8 cellular contexts compared by ENCODE assay signal in the genomic region with DNA sequence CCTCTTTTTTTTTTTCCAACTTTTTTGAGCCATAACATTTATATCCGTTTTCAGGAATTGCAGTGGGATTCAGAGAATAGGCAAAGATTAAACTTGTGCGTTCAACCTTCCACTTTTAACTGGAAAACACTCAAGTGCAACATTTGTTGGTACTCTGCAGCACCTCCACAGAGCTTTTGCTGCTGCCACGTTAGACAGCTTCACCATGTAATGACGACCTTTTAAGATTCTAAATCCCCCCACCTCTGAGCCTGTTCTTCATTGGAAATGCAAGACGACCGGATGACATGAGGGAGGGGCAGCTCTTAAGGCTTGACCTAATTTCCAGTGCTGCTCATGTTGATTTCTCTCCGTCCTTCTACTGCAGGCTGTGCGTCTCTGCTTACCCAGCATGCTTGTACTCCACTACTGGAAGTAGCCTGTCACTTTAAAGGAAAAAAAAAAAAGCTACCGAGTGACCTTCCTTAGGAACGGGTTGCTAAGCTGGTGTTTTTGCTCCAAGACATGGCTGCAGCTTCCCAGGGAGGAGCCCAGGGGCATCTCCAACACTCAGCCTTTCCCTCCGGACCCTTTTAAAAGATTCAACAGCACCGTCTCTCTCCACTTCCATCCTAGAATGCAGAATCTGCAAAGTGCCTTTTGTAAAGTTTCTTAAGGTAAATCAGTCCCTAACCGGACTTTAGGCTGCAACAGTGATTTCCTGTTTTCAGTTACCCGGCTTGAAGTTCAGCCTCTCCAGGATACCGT. TPM values are rescaled to one million over a fixed set of nuclear protein-coding genes. Genes with fewer than 3 reads are reported as not detected.
DNase-seq lines count a peak whose midpoint lies in the region; ATAC-seq and TF ChIP-seq lines count a peak whose summit lies in the region.

CC2D2A (plus strand) TSS at position 481 of the 747 bp plus-strand sequence. CDS start 6,051 bp downstream, outside the sequence.

- H3K27ac ChIP-seq in dorsolateral prefrontal cortex (peak within 1 kb of the TSS in 37 of 59 donors; percentile 1 to 71 (median 43)), liver (ENCODE audit: low read depth in 1 of 2, low read length in 2 of 2) (no peak within 1 kb of the TSS)

- H3K9ac ChIP-seq in liver (ENCODE audit: low read depth in 1 of 2, low read length in 2 of 2), result no peak within 1 kb of the TSS

- DNase-seq in ELR (ENCODE audit: low read depth), result peak; percentile 64
- DNase-seq in NCI-H748 (lab: John Stamatoyannopoulos, UW; ENCODE audit: unreplicated experiment), result peak; percentile 50
- DNase-seq in dorsolateral prefrontal cortex, result peak in 2 of 10 donors; percentile 30 to 50
- DNase-seq in stromal cell of bone marrow (ENCODE audit: low read depth), result peak; percentile 57
- DNase-seq in activated CD4-positive, CD25-positive, alpha-beta regulatory T cell treated with anti-CD3 and anti-CD28 coated beads, Interleukin-2, amount 50 U/mL, for 72 hours, result no peak
- no peak for DNase-seq in NCI-H1092 treated with DMSO at 0.1 percent for 48 hours (lab: John Stamatoyannopoulos, UW)

- TF ChIP-seq CTCF in dorsolateral prefrontal cortex (IDR thresholded peaks at IDR 0.05 in 54 of 56, conservative IDR thresholded peaks at IDR 0.05 in 2 of 56; ENCODE audit: low read depth in 1 of 56, partially characterized antibody in 56 of 56), result no peak
- no peak for TF ChIP-seq CTCF in liver (IDR thresholded peaks at IDR 0.05; ENCODE audit: low read depth, low read length, missing input control)

- WGBS in liver, result 26% methylated on average over 15 of the region's 15 CpGs

- no peaks in the 10 kb centered on the region for H3K36me3 ChIP-seq in liver (ENCODE audit: control insufficient read depth in 4 of 4, insufficient read depth in 3 of 4, low read depth in 1 of 4, low read length in 3 of 4)

- intact Hi-C loops in dorsolateral prefrontal cortex (cut with DNase I), result loop anchor here (10.0 kb wide), 3 partner anchors 315 to 795 kb away; no protein-coding TSS in a partner anchor

- no peak for ATAC-seq in HG03196 (IDR thresholded peaks at IDR 0.05; ENCODE audit: unreplicated experiment)

- H3K4me3 ChIP-seq in dorsolateral prefrontal cortex (peak within 1 kb of the TSS; percentile 35 to 75 (median 61)), liver (ENCODE audit: low read depth in 1 of 3, low read length in 3 of 3) (peak within 1 kb of the TSS in 2 of 3 donors; percentile 9 to 43)

- H3K9me3 ChIP-seq in liver (ENCODE audit: control insufficient read depth in 4 of 4, low read length in 3 of 4), result no peaks in the 10 kb centered on the region

- no peaks in the 10 kb centered on the region for H3K27me3 ChIP-seq in dorsolateral prefrontal cortex
- H3K27me3 ChIP-seq in liver (ENCODE audit: control insufficient read depth in 4 of 4, insufficient read depth in 4 of 4, low read length in 3 of 4), result no peaks in the 10 kb centered on the region

- no peaks in the 10 kb centered on the region for H3K4me1 ChIP-seq in liver (ENCODE audit: control insufficient read depth in 4 of 4, insufficient read depth in 4 of 4, low read length in 3 of 4)

- no peak for TF ChIP-seq RAD21 in liver (IDR thresholded peaks at IDR 0.05)

TF ChIP-seq in liver, 16 proteins besides CTCF, POLR2A, EP300 and RAD21:
- TF ChIP-seq ZBTB33 (IDR thresholded peaks at IDR 0.05) (no peak), HNF4A (conservative IDR thresholded peaks at IDR 0.05) (no peak), HNF4G (IDR thresholded peaks at IDR 0.05) (no peak), EGR1 (IDR thresholded peaks at IDR 0.05; ENCODE audit: low read depth in 2 of 2) (no peak), FOXA1 (IDR thresholded peaks at IDR 0.05) (no peak), YY1 (IDR thresholded peaks at IDR 0.05) (peak; percentile 25), FOXA2 (IDR thresholded peaks at IDR 0.05) (no peak)
- TF ChIP-seq, protein P1, sequence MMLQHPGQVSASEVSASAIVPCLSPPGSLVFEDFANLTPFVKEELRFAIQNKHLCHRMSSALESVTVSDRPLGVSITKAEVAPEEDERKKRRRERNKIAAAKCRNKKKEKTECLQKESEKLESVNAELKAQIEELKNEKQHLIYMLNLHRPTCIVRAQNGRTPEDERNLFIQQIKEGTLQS (IDR thresholded peaks at IDR 0.05), result no peak

RNA-seq across cellular contexts. Expression of gene CC2D2A, which starts in this region (rescaled TPM):
- total RNA-seq in dorsolateral prefrontal cortex, result 10 to 100 TPM; 11.7 to 37.0 (median 21.3) TPM
- 1 to 10 TPM; 2.9 to 3.8 TPM for total RNA-seq in liver
- polyA plus RNA-seq in liver, result 1 to 10 TPM; 2.3 to 2.8 TPM

Comparison
In these comparisons a context has a peak if more than half of its experiments do, and no peak if none do; other contexts are left out.
1. DNase-seq: peak in ELR (single experiment), NCI-H748 (single experiment) and stromal cell of bone marrow (single experiment); none in activated CD4-positive, CD25-positive, alpha-beta regulatory T cell treated with anti-CD3 and anti-CD28 coated beads, Interleukin-2, amount 50 U/mL, for 72 hours (single experiment) and NCI-H1092 treated with DMSO at 0.1 percent for 48 hours (single experiment).
2. H3K27ac ChIP-seq: peak in dorsolateral prefrontal cortex (37 of 59); none in liver (0 of 2).